In genomic region chr11:7595016-7595869, GRCh38 we compare ENCODE assay signal across 12 cellular contexts.
DNase-seq lines count a peak whose midpoint lies in the region; ATAC-seq and TF ChIP-seq lines count a peak whose summit lies in the region.
"Had no signal": no experiment of that assay in that cellular context is flagged by ENCODE, and none has a peak within 500 bp of the region (broad histone marks: within the 10 kb centered on the region; RNA-seq: fewer than 3 reads in every experiment).

No MANE protein-coding gene starts in this region.

- H3K27me3 ChIP-seq in HUES48 (ENCODE audit: control insufficient read depth, insufficient read depth, low read length): no peaks in the 10 kb centered on the region

- H3K4me3 Mint-ChIP-seq in WTC11: no peak overlapping the region
- H3K4me3 Mint-ChIP-seq: activated naive CD8-positive, alpha-beta T cell treated with anti-CD3 and anti-CD28 coated beads, Interleukin-2, amount 10 ng/mL, durations not matched to agents 7 days and 5 days; T-helper 1 cell treated with Interleukin-12 subunit alpha and Interleukin-12 subunit beta and Interleukin-4 antibody, amounts not matched to agents 30 μg/mL and 1 μg/mL, for 36 hours had no signal

- peaks cover 3% of the 10 kb centered on the region; the same call in 1 of the 2 replicates for H3K36me3 Mint-ChIP-seq in WTC11
- H3K36me3 Mint-ChIP-seq in activated naive CD4-positive, alpha-beta T cell treated with anti-CD3 and anti-CD28 coated beads, Interleukin-2, amount 50 U/mL, for 72 hours: peaks cover 0 to 5% of the 10 kb centered on the region in 2 donors

- DNase-seq in WTC11 (ENCODE audit: low spot score): peak; percentile 28
- peak; percentile 85 for DNase-seq in fibroblast of the conjunctiva (ENCODE audit: low read depth)
- peak; percentile 35 for DNase-seq in stromal cell of bone marrow (ENCODE audit: low read depth)
- no peak for DNase-seq in SIG-M5 (lab: John Stamatoyannopoulos, UW)
- DNase-seq in activated naive CD4-positive, alpha-beta T cell treated with anti-CD3 and anti-CD28 coated beads, Interleukin-2, amount 50 U/mL, for 72 hours (ENCODE audit: low spot score in 2 of 2): no peak
- DNase-seq: activated naive CD8-positive, alpha-beta T cell treated with anti-CD3 and anti-CD28 coated beads, Interleukin-2, amount 10 ng/mL, durations not matched to agents 7 days and 5 days; effector memory CD4-positive, alpha-beta T cell; NCI-H1105; stimulated activated CD8-positive, alpha-beta memory T cell treated with anti-CD3 and anti-CD28 coated beads, Interleukin-4, amount 100 ng/mL, for 48 hours had no signal

- peaks cover 53% of the 10 kb centered on the region for H3K4me1 Mint-ChIP-seq in WTC11

- no peaks in the 10 kb centered on the region for H3K36me3 ChIP-seq in HUES48 (ENCODE audit: control insufficient read depth, insufficient read depth, low read length)

- peaks cover 30% of the 10 kb centered on the region for H3K4me1 ChIP-seq in HUES48 (ENCODE audit: control insufficient read depth, insufficient read depth, low read length)

- no peaks in the 10 kb centered on the region for H3K27me3 Mint-ChIP-seq in WTC11 (ENCODE audit: low read depth)
- H3K27me3 Mint-ChIP-seq: activated naive CD8-positive, alpha-beta T cell treated with anti-CD3 and anti-CD28 coated beads, Interleukin-2, amount 10 ng/mL, durations not matched to agents 7 days and 5 days had no signal

- H3K9me3 Mint-ChIP-seq in WTC11: no peaks in the 10 kb centered on the region
- no peaks in the 10 kb centered on the region for H3K9me3 Mint-ChIP-seq in activated naive CD4-positive, alpha-beta T cell treated with anti-CD3 and anti-CD28 coated beads, Interleukin-2, amount 50 U/mL, for 72 hours
- H3K9me3 Mint-ChIP-seq: activated naive CD8-positive, alpha-beta T cell treated with anti-CD3 and anti-CD28 coated beads, Interleukin-2, amount 10 ng/mL, durations not matched to agents 7 days and 5 days; T-helper 1 cell treated with Interleukin-12 subunit alpha and Interleukin-12 subunit beta and Interleukin-4 antibody, amounts not matched to agents 30 μg/mL and 1 μg/mL, for 36 hours had no signal

- ATAC-seq in WTC11 (peak; percentile 89), GM18873 (IDR thresholded peaks at IDR 0.05; ENCODE audit: low FRiP score, unreplicated experiment) (no peak)
- ATAC-seq in activated naive CD4-positive, alpha-beta T cell treated with anti-CD3 and anti-CD28 coated beads, Interleukin-2, amount 50 U/mL, for 72 hours: no peak

- no peak overlapping the region for H3K4me3 ChIP-seq in HUES48 (ENCODE audit: low read depth, low read length)

- TF ChIP-seq CTCF in WTC11 (IDR thresholded peaks at IDR 0.05): no peak

- H3K27ac ChIP-seq in HUES48 (ENCODE audit: low read depth, low read length): peak overlapping the region; percentile 88

- peak overlapping the region; percentile 91 for H3K27ac Mint-ChIP-seq in WTC11
- H3K27ac Mint-ChIP-seq in activated naive CD4-positive, alpha-beta T cell treated with anti-CD3 and anti-CD28 coated beads, Interleukin-2, amount 50 U/mL, for 72 hours: no peak overlapping the region
- H3K27ac Mint-ChIP-seq: activated naive CD8-positive, alpha-beta T cell treated with anti-CD3 and anti-CD28 coated beads, Interleukin-2, amount 10 ng/mL, durations not matched to agents 7 days and 5 days; T-helper 1 cell treated with Interleukin-12 subunit alpha and Interleukin-12 subunit beta and Interleukin-4 antibody, amounts not matched to agents 30 μg/mL and 1 μg/mL, for 36 hours had no signal

- H3K9ac ChIP-seq in HUES48 (ENCODE audit: low read depth, low read length): no peak overlapping the region

- CTCF ChIA-PET in WTC11 (lab: Charles Lee): interaction anchor here (0.5 to 3.3 kb wide), 7 partner anchors 13 to 92 kb away, joined by 3 to 26 read pairs (median 4); no protein-coding TSS in a partner anchor

- no peaks in the 10 kb centered on the region for H3K9me3 ChIP-seq in HUES48 (ENCODE audit: control insufficient read depth, insufficient read depth, low read length)

- POLR2A ChIA-PET in WTC11 (lab: Charles Lee): no interaction called here

TF ChIP-seq in WTC11, 78 proteins besides CTCF, POLR2A, EP300 and RAD21:
- TF ChIP-seq SP1 (CRISPR knock-in tag; conservative IDR thresholded peaks at IDR 0.05): 0 out of 2 replicates have a peak, but pooled peaks have one; percentile 11
- no peak for TF ChIP-seq HMGXB4 (CRISPR knock-in tag; IDR thresholded peaks at IDR 0.05)
- TF ChIP-seq ZNF532 (CRISPR knock-in tag; IDR thresholded peaks at IDR 0.05; ENCODE audit: borderline replicate concordance): no peak
- no peak for TF ChIP-seq ZNF281 (CRISPR knock-in tag; IDR thresholded peaks at IDR 0.05)
- TF ChIP-seq ZNF423 (CRISPR knock-in tag; IDR thresholded peaks at IDR 0.05): peak; percentile 46

Comparison
In these comparisons a context has a peak if more than half of its experiments do, and no peak if none do; other contexts are left out.
1. DNase-seq: peak in WTC11 (single experiment), fibroblast of the conjunctiva (single experiment) and stromal cell of bone marrow (single experiment); none in SIG-M5 (single experiment) and activated naive CD4-positive, alpha-beta T cell treated with anti-CD3 and anti-CD28 coated beads, Interleukin-2, amount 50 U/mL, for 72 hours (0 of 2).